In genomic region chr3:179563298-179563934, GRCh38 we compare ENCODE assay signal across 8 cellular contexts. TPM values are rescaled to one million over a fixed set of nuclear protein-coding genes. Genes with fewer than 3 reads are reported as not detected.
DNase-seq lines count a peak whose midpoint lies in the region; ATAC-seq and TF ChIP-seq lines count a peak whose summit lies in the region.

No MANE protein-coding gene starts in this region.

- H3K79me2 ChIP-seq in neural cell (replicated peaks; ENCODE audit: insufficient read depth, low read length), result peaks cover 39% of the 10 kb centered on the region

- no peaks in the 10 kb centered on the region for H3K27me3 ChIP-seq in neural cell (ENCODE audit: insufficient read depth, low read depth, low read length)

- H4K20me1 ChIP-seq in neural cell (ENCODE audit: insufficient read depth), result no peaks in the 10 kb centered on the region

- H3K4me3 ChIP-seq in fibroblast of pulmonary artery (replicated peaks; ENCODE audit: low read depth, low read length) (peak overlapping the region; percentile 90), neural cell (ENCODE audit: low read length) (peak overlapping the region; percentile 96)

- DNase-seq in DMS53 treated with DMSO at 0.1 percent for 48 hours (lab: John Stamatoyannopoulos, UW; ENCODE audit: unreplicated experiment) (peak; percentile 15), HUDEP-2 (lab: John Stamatoyannopoulos, UW; ENCODE audit: unreplicated experiment in 76 of 76) (peak in 73 of 76 experiments; percentile 4 to 75 (median 56)), RPMI8226 (peak; percentile 95), fibroblast of pulmonary artery (ENCODE audit: low read depth) (peak; percentile 77)
- peak; percentile 75 to 79 for DNase-seq in stimulated activated naive CD8-positive, alpha-beta T cell treated with anti-CD3 and anti-CD28 coated beads, Interleukin-15, amount 100 ng/mL, for 72 hours

- peak; percentile 5 for TF ChIP-seq RAD21 in neural cell (conservative IDR thresholded peaks at IDR 0.05)

- H3K27me3 Mint-ChIP-seq in activated T-helper 17 cell treated with anti-CD3 and anti-CD28 coated beads, Interleukin-2, amount 50 U/mL, for 72 hours, result no peaks in the 10 kb centered on the region
- H3K27me3 Mint-ChIP-seq in stimulated activated naive CD8-positive, alpha-beta T cell treated with anti-CD3 and anti-CD28 coated beads, Interleukin-15, amount 100 ng/mL, for 72 hours, result no peaks in the 10 kb centered on the region

- peak; percentile 54 for ATAC-seq in GM21447 (IDR thresholded peaks at IDR 0.05; ENCODE audit: unreplicated experiment)
- peak; percentile 51 for ATAC-seq in activated T-helper 17 cell treated with anti-CD3 and anti-CD28 coated beads, Interleukin-2, amount 50 U/mL, for 72 hours (replicated peaks)
- peak; percentile 78 for ATAC-seq in stimulated activated naive CD8-positive, alpha-beta T cell treated with anti-CD3 and anti-CD28 coated beads, Interleukin-15, amount 100 ng/mL, for 72 hours

- no peaks in the 10 kb centered on the region for H3K9me3 ChIP-seq in neural cell (ENCODE audit: low read length)

- H3K9me2 ChIP-seq in neural cell (ENCODE audit: insufficient read depth, low read length), result no peaks in the 10 kb centered on the region

- TF ChIP-seq EP300 in neural cell (conservative IDR thresholded peaks at IDR 0.05; ENCODE audit: poor library complexity, severe bottlenecking), result no peak

- no peaks in the 10 kb centered on the region for H3K36me3 ChIP-seq in neural cell (ENCODE audit: insufficient read depth, low read length)

- peak overlapping the region; percentile 94 for H3K4me2 ChIP-seq in neural cell (ENCODE audit: low read length)

- peak overlapping the region; percentile 85 for H3K4me3 Mint-ChIP-seq in activated T-helper 17 cell treated with anti-CD3 and anti-CD28 coated beads, Interleukin-2, amount 50 U/mL, for 72 hours
- peak overlapping the region; percentile 90 to 96 for H3K4me3 Mint-ChIP-seq in stimulated activated naive CD8-positive, alpha-beta T cell treated with anti-CD3 and anti-CD28 coated beads, Interleukin-15, amount 100 ng/mL, for 72 hours

- H3K9ac ChIP-seq in neural cell (ENCODE audit: low read length), result peak overlapping the region; percentile 63

- TF ChIP-seq CTCF in fibroblast of pulmonary artery (IDR thresholded peaks at IDR 0.05; ENCODE audit: low read length, missing control alignments) (peak; percentile 53), neural cell (IDR thresholded peaks at IDR 0.05; ENCODE audit: poor library complexity, severe bottlenecking) (peak; percentile 63)

- no peaks in the 10 kb centered on the region for H3F3A ChIP-seq in neural cell (ENCODE audit: insufficient read depth, low read length, poor library complexity, severe bottlenecking)

- H3K27ac ChIP-seq in neural cell (ENCODE audit: low read length), result no peak overlapping the region

- H3K4me1 Mint-ChIP-seq in activated T-helper 17 cell treated with anti-CD3 and anti-CD28 coated beads, Interleukin-2, amount 50 U/mL, for 72 hours, result peaks cover 12% of the 10 kb centered on the region
- H3K4me1 Mint-ChIP-seq in stimulated activated naive CD8-positive, alpha-beta T cell treated with anti-CD3 and anti-CD28 coated beads, Interleukin-15, amount 100 ng/mL, for 72 hours, result peaks cover 42% of the 10 kb centered on the region

- H3K36me3 Mint-ChIP-seq in activated T-helper 17 cell treated with anti-CD3 and anti-CD28 coated beads, Interleukin-2, amount 50 U/mL, for 72 hours (ENCODE audit: low read depth), result peaks cover 6% of the 10 kb centered on the region

- peak overlapping the region; percentile 85 for H3K27ac Mint-ChIP-seq in activated T-helper 17 cell treated with anti-CD3 and anti-CD28 coated beads, Interleukin-2, amount 50 U/mL, for 72 hours
- H3K27ac Mint-ChIP-seq in stimulated activated naive CD8-positive, alpha-beta T cell treated with anti-CD3 and anti-CD28 coated beads, Interleukin-15, amount 100 ng/mL, for 72 hours, result peak overlapping the region; percentile 29 to 74

- no peaks in the 10 kb centered on the region for H3K9me3 Mint-ChIP-seq in activated T-helper 17 cell treated with anti-CD3 and anti-CD28 coated beads, Interleukin-2, amount 50 U/mL, for 72 hours
- H3K9me3 Mint-ChIP-seq in stimulated activated naive CD8-positive, alpha-beta T cell treated with anti-CD3 and anti-CD28 coated beads, Interleukin-15, amount 100 ng/mL, for 72 hours, result no peaks in the 10 kb centered on the region

- peak overlapping the region; percentile 76 for H2AFZ ChIP-seq in neural cell (ENCODE audit: low read depth, low read length)

TF ChIP-seq in neural cell, 6 proteins besides CTCF, POLR2A, EP300 and RAD21:
- TF ChIP-seq MXI1 (conservative IDR thresholded peaks at IDR 0.05; ENCODE audit: poor library complexity, severe bottlenecking) (peak; percentile 60), EZH2 (IDR thresholded peaks at IDR 0.05; ENCODE audit: borderline replicate concordance, insufficient read depth, low read length, poor library complexity, severe bottlenecking) (no peak), SMC3 (conservative IDR thresholded peaks at IDR 0.05; ENCODE audit: poor library complexity) (no peak), POLR2AphosphoS5 (IDR thresholded peaks at IDR 0.05) (no peak), TAF1 (IDR thresholded peaks at IDR 0.05; ENCODE audit: low read depth) (no peak), REST (IDR thresholded peaks at IDR 0.05; ENCODE audit: borderline replicate concordance) (no peak)

RNA-seq across cellular contexts. Expression of gene ACTL6A, which starts 0.7 kb away (rescaled TPM):
- 10 to 100 TPM; 59.0 to 88.4 TPM for total RNA-seq in activated T-helper 17 cell treated with anti-CD3 and anti-CD28 coated beads, Interleukin-2, amount 50 U/mL, for 72 hours
- 120 and 137 TPM in 2 replicates for polyA plus RNA-seq in neural cell
- polyA minus RNA-seq in neural cell, result 38.2 and 50.1 TPM in 2 replicates

RNA-seq across cellular contexts. Expression of gene MRPL47, which starts 41.0 kb away (rescaled TPM):
- 10 to 100 TPM; 35.9 to 62.6 TPM for total RNA-seq in activated T-helper 17 cell treated with anti-CD3 and anti-CD28 coated beads, Interleukin-2, amount 50 U/mL, for 72 hours
- 80.6 and 91.1 TPM in 2 replicates for polyA plus RNA-seq in neural cell
- 45.8 and 47.1 TPM in 2 replicates for polyA minus RNA-seq in neural cell

RNA-seq across cellular contexts. Expression of gene NDUFB5, which starts 41.2 kb away (rescaled TPM):
- total RNA-seq in activated T-helper 17 cell treated with anti-CD3 and anti-CD28 coated beads, Interleukin-2, amount 50 U/mL, for 72 hours, result 10 to 100 TPM; 81.7 to 96.9 TPM
- 272 and 275 TPM in 2 replicates for polyA plus RNA-seq in neural cell
- 87.2 and 92.3 TPM in 2 replicates for polyA minus RNA-seq in neural cell

Comparison
In these comparisons a context has a peak if more than half of its experiments do, and no peak if none do; other contexts are left out.
1. DNase-seq: peak in every context shown above with its lines; median percentile 95 in RPMI8226; 77 in fibroblast of pulmonary artery; 77 in stimulated activated naive CD8-positive, alpha-beta T cell treated with anti-CD3 and anti-CD28 coated beads, Interleukin-15, amount 100 ng/mL, for 72 hours; 56 in HUDEP-2; 15 in DMS53 treated with DMSO at 0.1 percent for 48 hours.